ENCODE assay signal across 1 cellular context in genomic region chr9:129656795-129657390, GRCh38.
TF ChIP-seq lines count a peak whose summit lies in the region.

No MANE protein-coding gene starts in this region.

TF ChIP-seq in HepG2, 621 proteins besides CTCF, POLR2A, EP300 and RAD21:
- TF ChIP-seq FOSL2 (CRISPR knock-in tag; IDR thresholded peaks at IDR 0.05): peak; percentile 82
- TF ChIP-seq RCOR2 (CRISPR knock-in tag; IDR thresholded peaks at IDR 0.05): no peak
- TF ChIP-seq FOXA3 (CRISPR knock-in tag; IDR thresholded peaks at IDR 0.05): 0 out of 2 replicates have a peak, but pooled peaks have one; percentile 19
- peak; percentile 24; the same call in 1 of the 2 replicates for TF ChIP-seq BHLHE40 (IDR thresholded peaks at IDR 0.05; ENCODE audit: low read length)
- TF ChIP-seq HCFC1 (IDR thresholded peaks at IDR 0.05; ENCODE audit: low read depth, low read length): no peak
- no peak for TF ChIP-seq ZNF382 (CRISPR knock-in tag; IDR thresholded peaks at IDR 0.05; ENCODE audit: borderline replicate concordance)
- TF ChIP-seq TIGD3 (CRISPR knock-in tag; IDR thresholded peaks at IDR 0.05; ENCODE audit: borderline replicate concordance): no peak
- TF ChIP-seq MXI1 (IDR thresholded peaks at IDR 0.05; ENCODE audit: borderline replicate concordance, low read depth, low read length): peak; percentile 22; the same call in 1 of the 3 replicates
- TF ChIP-seq ZNF629 (CRISPR knock-in tag; conservative IDR thresholded peaks at IDR 0.05): peak; percentile 43; the same call in 1 of the 2 replicates
- TF ChIP-seq NR1H2 (CRISPR knock-in tag; IDR thresholded peaks at IDR 0.05; ENCODE audit: borderline replicate concordance, low read depth): no peak
- no peak for TF ChIP-seq U2AF2 (IDR thresholded peaks at IDR 0.05; ENCODE audit: low read depth, low read length)
TF ChIP-seq in HepG2: peak in this region for 5.
